16 cellular contexts compared by ENCODE assay signal in genomic region chr12:63931703-63932102, GRCh38.
"Had no signal": no experiment of that assay in that cellular context is flagged by ENCODE, and none has a peak within 500 bp of the region (broad histone marks: within the 10 kb centered on the region; RNA-seq: fewer than 3 reads in every experiment).

No MANE protein-coding gene starts in this region.

- ATAC-seq: activated CD8-positive, alpha-beta memory T cell treated with anti-CD3 and anti-CD28 coated beads, Interleukin-2, amount 10 ng/mL, durations not matched to agents 7 days and 5 days; left colon; lower lobe of right lung; pancreas had no signal

- FAIRE-seq: colon, pancreas had no signal

- H3K27me3 ChIP-seq: gastroesophageal sphincter, pancreas had no signal

- H3K4me3 ChIP-seq: gastroesophageal sphincter, lower lobe of right lung, pancreas had no signal

- H3K4me1 ChIP-seq: gastroesophageal sphincter, lower lobe of right lung, pancreas had no signal

- H3K36me3 ChIP-seq: gastroesophageal sphincter, lower lobe of right lung, pancreas had no signal

- DNase-seq: activated CD4-positive, alpha-beta T cell treated with anti-CD3 and anti-CD28 coated beads for 1 hour; activated CD4-positive, alpha-beta T cell treated with anti-CD3 and anti-CD28 coated beads, Interleukin-2, amount 50 U/mL, for 48 hours; activated CD8-positive, alpha-beta memory T cell treated with anti-CD3 and anti-CD28 coated beads, Interleukin-2, amount 10 ng/mL, durations not matched to agents 7 days and 5 days; activated naive CD4-positive, alpha-beta T cell treated with anti-CD3 and anti-CD28 coated beads, Interleukin-2, amount 10 ng/mL, durations not matched to agents 7 days and 5 days; activated T-cell treated with anti-CD3 and anti-CD28 coated beads, Interleukin-2, amount 50 U/mL, for 24 hours; caudate nucleus; left colon; lower lobe of right lung; midbrain; pancreas; stimulated activated CD4-positive, alpha-beta T cell treated with anti-CD3 and anti-CD28 coated beads, Interleukin-12 subunit alpha, Interleukin-12 subunit beta, amount 100 ng/mL, for 4 hours; stimulated activated naive CD4-positive, alpha-beta T cell treated with Interleukin-2 at 50 U/mL for 16 hours; T-helper 1 cell; T1000 had no signal

- H3K27ac ChIP-seq: gastroesophageal sphincter, lower lobe of right lung, pancreas had no signal

- H3K9me3 ChIP-seq: gastroesophageal sphincter, lower lobe of right lung, pancreas had no signal
